Comparison of ENCODE assay signal across 2 cellular contexts in genomic region chr22:39576027-39576426, GRCh38.
TF ChIP-seq lines count a peak whose summit lies in the region.

No MANE protein-coding gene starts in this region.

TF ChIP-seq in HepG2, 621 proteins besides CTCF, POLR2A, EP300 and RAD21:
- TF ChIP-seq ZNF629 (CRISPR knock-in tag; conservative IDR thresholded peaks at IDR 0.05): 0 out of 2 replicates have a peak, but pooled peaks have one; percentile 7
- no peak for TF ChIP-seq ZNF556 (CRISPR knock-in tag; IDR thresholded peaks at IDR 0.05; ENCODE audit: borderline replicate concordance)
TF ChIP-seq in HepG2: peak in this region for 1.

TF ChIP-seq in WTC11, 78 proteins besides CTCF, POLR2A, EP300 and RAD21:
- TF ChIP-seq E2F5 (CRISPR knock-in tag; IDR thresholded peaks at IDR 0.05) (no peak), ATF6 (CRISPR knock-in tag; IDR thresholded peaks at IDR 0.05) (no peak), GTF2I (CRISPR knock-in tag; conservative IDR thresholded peaks at IDR 0.05) (peak; percentile 44; the same call in 1 of the 2 replicates)
TF ChIP-seq in WTC11: peak in this region for 1.
